ENCODE assay signal across 24 cellular contexts in the genomic region with DNA sequence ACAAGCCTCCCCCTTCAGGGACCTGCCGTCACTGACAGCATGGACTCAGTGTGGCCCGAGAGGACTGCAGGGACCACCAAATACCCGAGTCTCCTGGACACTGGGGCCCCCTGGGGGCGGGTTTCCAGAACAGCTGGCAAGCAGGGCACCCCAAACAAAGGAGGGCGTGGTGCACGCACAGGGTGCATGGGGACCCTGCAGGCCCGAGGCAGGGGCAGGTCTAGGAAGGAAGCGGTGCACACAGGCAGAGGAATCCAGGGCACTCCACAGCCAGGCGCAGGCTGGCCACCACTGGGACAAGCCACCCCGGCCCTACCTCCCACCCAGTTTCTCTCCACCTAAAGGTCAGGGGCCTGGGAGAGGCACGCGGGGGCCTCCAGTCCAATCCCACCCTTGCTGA. TPM values are rescaled to one million over a fixed set of nuclear protein-coding genes. Genes with fewer than 3 reads are reported as not detected.
DNase-seq lines count a peak whose midpoint lies in the region; ATAC-seq and TF ChIP-seq lines count a peak whose summit lies in the region.
"Had no signal": no experiment of that assay in that cellular context is flagged by ENCODE, and none has a peak within 500 bp of the region (broad histone marks: within the 10 kb centered on the region; RNA-seq: fewer than 3 reads in every experiment).

No MANE protein-coding gene starts in this region.

- H3K9me3 Mint-ChIP-seq in stimulated activated naive CD8-positive, alpha-beta T cell treated with anti-CD3 and anti-CD28 coated beads, Interleukin-15, amount 100 ng/mL, for 72 hours = no peaks in the 10 kb centered on the region
- no peaks in the 10 kb centered on the region for H3K9me3 Mint-ChIP-seq in activated naive CD4-positive, alpha-beta T cell treated with anti-CD3 and anti-CD28 coated beads, Interleukin-2, amount 10 ng/mL, durations not matched to agents 7 days and 5 days
- H3K9me3 Mint-ChIP-seq: stimulated activated memory B cell treated with anti-CD40 and anti-IgM and Interleukin-4, amounts not matched to agents 10 μg/mL and 1 μg/mL and 100 μg/mL, for 72 hours had no signal

- no TSS peak for BruUV-seq in PC-3 (replicated peaks; lab: Mats Ljungman, UMichigan)

- no peak overlapping the region for H3K27ac Mint-ChIP-seq in stimulated activated naive CD8-positive, alpha-beta T cell treated with anti-CD3 and anti-CD28 coated beads, Interleukin-15, amount 100 ng/mL, for 72 hours
- H3K27ac Mint-ChIP-seq in activated naive CD4-positive, alpha-beta T cell treated with anti-CD3 and anti-CD28 coated beads, Interleukin-2, amount 10 ng/mL, durations not matched to agents 7 days and 5 days = no peak overlapping the region
- H3K27ac Mint-ChIP-seq: stimulated activated memory B cell treated with anti-CD40 and anti-IgM and Interleukin-4, amounts not matched to agents 10 μg/mL and 1 μg/mL and 100 μg/mL, for 72 hours had no signal

- H3K4me3 Mint-ChIP-seq in stimulated activated naive CD8-positive, alpha-beta T cell treated with anti-CD3 and anti-CD28 coated beads, Interleukin-15, amount 100 ng/mL, for 72 hours = no peak overlapping the region
- no peak overlapping the region for H3K4me3 Mint-ChIP-seq in activated naive CD4-positive, alpha-beta T cell treated with anti-CD3 and anti-CD28 coated beads, Interleukin-2, amount 10 ng/mL, durations not matched to agents 7 days and 5 days
- H3K4me3 Mint-ChIP-seq: stimulated activated memory B cell treated with anti-CD40 and anti-IgM and Interleukin-4, amounts not matched to agents 10 μg/mL and 1 μg/mL and 100 μg/mL, for 72 hours had no signal

- no peaks in the 10 kb centered on the region for H3K9me3 ChIP-seq in PC-3 (ENCODE audit: low read length)
- H3K9me3 ChIP-seq: esophagus squamous epithelium, left ventricle myocardium inferior, right lobe of liver had no signal

- H3K4me1 Mint-ChIP-seq in stimulated activated naive CD8-positive, alpha-beta T cell treated with anti-CD3 and anti-CD28 coated beads, Interleukin-15, amount 100 ng/mL, for 72 hours = peaks cover 24% of the 10 kb centered on the region
- H3K4me1 Mint-ChIP-seq in activated naive CD4-positive, alpha-beta T cell treated with anti-CD3 and anti-CD28 coated beads, Interleukin-2, amount 10 ng/mL, durations not matched to agents 7 days and 5 days = no peaks in the 10 kb centered on the region

- H3K36me3 ChIP-seq in PC-3 (ENCODE audit: low read depth, low read length) = no peaks in the 10 kb centered on the region
- H3K36me3 ChIP-seq: esophagus squamous epithelium, left ventricle myocardium inferior, right lobe of liver had no signal

- CTCF ChIA-PET in PC-3 (lab: Charles Lee) = no interaction called here
- CTCF ChIA-PET in activated naive CD4-positive, alpha-beta T cell treated with anti-CD3 and anti-CD28 coated beads, Interleukin-2, amount 10 ng/mL, durations not matched to agents 7 days and 5 days (lab: Charles Lee) = no interaction called here

- POLR2A ChIA-PET in PC-3 (lab: Charles Lee; ENCODE audit: unreplicated experiment) = no interaction called here

- no peaks in the 10 kb centered on the region for H3K9me2 ChIP-seq in PC-3 (replicated peaks; ENCODE audit: low read length)

- no peak overlapping the region for H3K9ac ChIP-seq in PC-3 (ENCODE audit: low read length)

- TF ChIP-seq CTCF in PC-3 (conservative IDR thresholded peaks at IDR 0.05; ENCODE audit: low read depth, low read length) (peak; percentile 35), foreskin keratinocyte (conservative IDR thresholded peaks at IDR 0.05) (peak; percentile 15)

- peak; percentile 22 for ATAC-seq in stimulated activated naive CD8-positive, alpha-beta T cell treated with anti-CD3 and anti-CD28 coated beads, Interleukin-15, amount 100 ng/mL, for 72 hours
- no peak for ATAC-seq in stimulated activated naive CD8-positive, alpha-beta T cell treated with anti-CD3 and anti-CD28 coated beads, Interleukin-15, Interleukin-2, amounts not matched to agents 100 U/mL and 50 U/mL, for 24 hours
- no peak for ATAC-seq in PC-3
- no peak for ATAC-seq in foreskin keratinocyte
- no peak for ATAC-seq in HG03354 (IDR thresholded peaks at IDR 0.05; ENCODE audit: poor library complexity, severe bottlenecking, unreplicated experiment)
- ATAC-seq in HG02870 (IDR thresholded peaks at IDR 0.05; ENCODE audit: unreplicated experiment) = no peak
- ATAC-seq: stimulated activated memory B cell treated with anti-CD40 and anti-IgM and Interleukin-4, amounts not matched to agents 10 μg/mL and 1 μg/mL and 100 μg/mL, for 72 hours had no signal

- H2AFZ ChIP-seq in PC-3 (ENCODE audit: low read length) = no peak overlapping the region

- no peak overlapping the region for H3K4me2 ChIP-seq in PC-3 (ENCODE audit: low read length)

- H3K4me1 ChIP-seq in PC-3 (ENCODE audit: insufficient read depth, low read length) = peaks cover 9% of the 10 kb centered on the region; the same call in 1 of the 2 replicates
- no peaks in the 10 kb centered on the region for H3K4me1 ChIP-seq in foreskin keratinocyte
- H3K4me1 ChIP-seq: left ventricle myocardium inferior, right lobe of liver had no signal

- intact Hi-C loops in PC-3 (cut with micrococcal nuclease) = no loop called here

- no peaks in the 10 kb centered on the region for H3K79me2 ChIP-seq in PC-3 (ENCODE audit: low read length)

- DNase-seq in stimulated activated naive CD8-positive, alpha-beta T cell treated with anti-CD3 and anti-CD28 coated beads, Interleukin-15, amount 100 ng/mL, for 72 hours = no peak
- no peak for DNase-seq in stimulated activated naive CD8-positive, alpha-beta T cell treated with anti-CD3 and anti-CD28 coated beads, Interleukin-15, Interleukin-2, amounts not matched to agents 100 U/mL and 50 U/mL, for 24 hours
- DNase-seq in PC-3 = no peak
- DNase-seq in foreskin keratinocyte = no peak
- DNase-seq in activated naive CD4-positive, alpha-beta T cell treated with anti-CD3 and anti-CD28 coated beads, Interleukin-2, amount 10 ng/mL, durations not matched to agents 7 days and 5 days = no peak
- no peak for DNase-seq in NCI-H1930 (lab: John Stamatoyannopoulos, UW)
- DNase-seq: amniotic stem cell; central memory CD4-positive, alpha-beta T cell; effector CD4-positive, alpha-beta T cell; esophagus squamous epithelium; left ventricle myocardium inferior; NCI-H187; right lobe of liver; SHP77 treated with DMSO at 0.1 percent for 48 hours; T-helper 2 cell; trophoblast cell had no signal

- H3K27me3 ChIP-seq in PC-3 (ENCODE audit: low read length) (peaks cover 14% of the 10 kb centered on the region), foreskin keratinocyte (peaks cover 4% of the 10 kb centered on the region)
- H3K27me3 ChIP-seq: right lobe of liver had no signal

- peaks cover 39% of the 10 kb centered on the region for H3K27me3 Mint-ChIP-seq in stimulated activated naive CD8-positive, alpha-beta T cell treated with anti-CD3 and anti-CD28 coated beads, Interleukin-15, amount 100 ng/mL, for 72 hours
- H3K27me3 Mint-ChIP-seq in activated naive CD4-positive, alpha-beta T cell treated with anti-CD3 and anti-CD28 coated beads, Interleukin-2, amount 10 ng/mL, durations not matched to agents 7 days and 5 days = peaks cover 23% of the 10 kb centered on the region

- H3K27ac ChIP-seq in PC-3 (ENCODE audit: low read length) (no peak overlapping the region), foreskin keratinocyte (no peak overlapping the region)
- H3K27ac ChIP-seq: esophagus squamous epithelium, left ventricle myocardium inferior, right lobe of liver had no signal

- H3K36me3 Mint-ChIP-seq in activated naive CD4-positive, alpha-beta T cell treated with anti-CD3 and anti-CD28 coated beads, Interleukin-2, amount 10 ng/mL, durations not matched to agents 7 days and 5 days = no peaks in the 10 kb centered on the region
- H3K36me3 Mint-ChIP-seq: stimulated activated memory B cell treated with anti-CD40 and anti-IgM and Interleukin-4, amounts not matched to agents 10 μg/mL and 1 μg/mL and 100 μg/mL, for 72 hours had no signal

- no peak overlapping the region for H3K4me3 ChIP-seq in PC-3 (ENCODE audit: low read length)
- H3K4me3 ChIP-seq: esophagus squamous epithelium, left ventricle myocardium inferior, right lobe of liver had no signal

- no peaks in the 10 kb centered on the region for H4K20me1 ChIP-seq in PC-3 (ENCODE audit: low read length)

- no peaks in the 10 kb centered on the region for H3F3A ChIP-seq in PC-3 (ENCODE audit: low read length, unreplicated experiment)

RNA-seq across cellular contexts. Expression of a gene that starts 28.7 kb away (rescaled TPM):
- not detected in 2 replicates for total RNA-seq in PC-3 (2014; rRNA removed)
- not detected in 2 replicates for total RNA-seq in foreskin keratinocyte
- polyA plus RNA-seq in foreskin keratinocyte = not detected in 2 replicates
- total RNA-seq: Daoy, esophagus squamous epithelium, glomerular endothelial cell, left ventricle myocardium inferior, M059J, mononuclear cell, NCI-H460 had no signal
